ENCODE assay signal across 13 cellular contexts in the genomic region with DNA sequence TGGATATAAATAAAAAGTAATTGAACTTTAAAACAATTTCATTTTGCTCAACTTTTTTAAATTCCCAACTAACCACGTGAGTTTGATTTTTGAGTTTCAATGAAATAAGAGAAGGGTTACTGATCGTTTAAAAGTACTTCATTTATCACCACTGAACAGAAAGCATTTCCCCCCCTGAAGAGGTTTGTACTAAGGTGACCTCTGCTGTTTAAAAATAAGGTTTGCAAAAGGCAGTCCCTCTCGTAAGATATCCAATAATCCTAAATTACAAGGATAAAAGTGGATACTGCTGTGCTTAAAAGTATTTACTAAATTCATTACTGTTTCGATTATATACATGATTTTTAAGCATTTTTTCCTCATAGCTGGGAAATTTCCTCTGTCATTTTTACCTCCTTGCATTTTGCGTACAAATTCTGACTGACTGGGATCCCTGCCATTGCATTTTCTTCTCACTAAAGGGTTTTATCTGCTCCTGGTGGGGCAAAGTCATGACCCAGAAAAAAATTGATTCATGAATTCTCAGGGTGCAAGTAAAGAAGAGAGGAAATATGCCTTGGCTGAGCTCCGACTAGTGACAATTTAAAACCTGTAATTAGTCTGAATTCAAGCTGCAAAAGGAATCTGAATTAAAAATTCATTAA.
DNase-seq lines count a peak whose midpoint lies in the region.
"Had no signal": no experiment of that assay in that cellular context is flagged by ENCODE, and none has a peak within 500 bp of the region (broad histone marks: within the 10 kb centered on the region; RNA-seq: fewer than 3 reads in every experiment).

No MANE protein-coding gene starts in this region.

- peak; percentile 24 for DNase-seq in SHP77 treated with DMSO at 0.1 percent for 48 hours (lab: John Stamatoyannopoulos, UW)
- DNase-seq in SHP77 (lab: John Stamatoyannopoulos, UW) = no peak
- DNase-seq in NCI-H2171 (lab: John Stamatoyannopoulos, UW) = peak; percentile 24
- DNase-seq in dermis blood vessel endothelial cell = peak; percentile 27
- DNase-seq in stromal cell of bone marrow (ENCODE audit: low read depth) = peak; percentile 9
- no peak for DNase-seq in activated CD4-positive, alpha-beta T cell treated with anti-CD3 and anti-CD28 coated beads for 1 hour
- no peak for DNase-seq in NCI-H128 (lab: John Stamatoyannopoulos, UW; ENCODE audit: unreplicated experiment)
- no peak for DNase-seq in COLO668 (lab: John Stamatoyannopoulos, UW; ENCODE audit: unreplicated experiment)
- DNase-seq: activated CD8-positive, alpha-beta memory T cell treated with anti-CD3 and anti-CD28 coated beads for 24 hours; activated naive CD4-positive, alpha-beta T cell treated with Interleukin-2 at 50 U/mL for 16 hours; EL; NCI-H2029; psoas muscle had no signal

Comparison
In these comparisons a context has a peak if more than half of its experiments do, and no peak if none do; other contexts are left out.
1. DNase-seq: peak in SHP77 treated with DMSO at 0.1 percent for 48 hours (single experiment), NCI-H2171 (single experiment), dermis blood vessel endothelial cell (single experiment) and stromal cell of bone marrow (single experiment); none in SHP77 (0 of 2), activated CD4-positive, alpha-beta T cell treated with anti-CD3 and anti-CD28 coated beads for 1 hour (single experiment), NCI-H128 (single experiment) and COLO668 (single experiment).